In genomic region chr2:27932396-27932795, GRCh38 we compare ENCODE assay signal across 11 cellular contexts. TPM values are rescaled to one million over a fixed set of nuclear protein-coding genes. Genes with fewer than 3 reads are reported as not detected.
DNase-seq lines count a peak whose midpoint lies in the region; ATAC-seq and TF ChIP-seq lines count a peak whose summit lies in the region.
"Had no signal": no experiment of that assay in that cellular context is flagged by ENCODE, and none has a peak within 500 bp of the region (broad histone marks: within the 10 kb centered on the region; RNA-seq: fewer than 3 reads in every experiment).

No MANE protein-coding gene starts in this region.

- no peak overlapping the region for H3K4me2 ChIP-seq in GM23248 (ENCODE audit: unreplicated experiment)

- H3K9me2 ChIP-seq in GM23248 (ENCODE audit: insufficient read depth) = no peaks in the 10 kb centered on the region

- no peaks in the 10 kb centered on the region for H3K9me3 ChIP-seq in GM23248 (ENCODE audit: low read depth)
- no peaks in the 10 kb centered on the region for H3K9me3 ChIP-seq in RWPE2 (ENCODE audit: severe bottlenecking)
- H3K9me3 ChIP-seq: stomach had no signal

- H3K4me1 ChIP-seq in GM23248 (ENCODE audit: insufficient read depth) (peaks cover 11% of the 10 kb centered on the region; the same call in 1 of the 2 replicates), RWPE2 (ENCODE audit: insufficient read depth, poor library complexity, severe bottlenecking) (peaks cover 33% of the 10 kb centered on the region)

- H3K27ac ChIP-seq in GM23248 = no peak overlapping the region
- peak overlapping the region; percentile 97 for H3K27ac ChIP-seq in RWPE2 (ENCODE audit: poor library complexity, severe bottlenecking)

- no peak overlapping the region for H2AFZ ChIP-seq in GM23248

- DNase-seq in GM23248 (peak; percentile 57), RWPE2 (ENCODE audit: low spot score) (no peak), fibroblast of pulmonary artery (ENCODE audit: low read depth) (peak; percentile 57), omental fat pad (ENCODE audit: low spot score) (no peak), NCI-H2081 (lab: John Stamatoyannopoulos, UW) (no peak)
- DNase-seq in activated T-cell treated with anti-CD3 and anti-CD28 coated beads, Interleukin-2, amount 50 U/mL, for 48 hours = no peak
- DNase-seq: activated naive CD4-positive, alpha-beta T cell treated with anti-CD3 and anti-CD28 coated beads, Interleukin-2, amount 10 ng/mL, durations not matched to agents 7 days and 5 days; NCI-H146; stomach had no signal

- H3K4me3 ChIP-seq in GM23248 = no peak overlapping the region
- H3K4me3 ChIP-seq in RWPE2 (ENCODE audit: severe bottlenecking) = no peak overlapping the region
- no peak overlapping the region for H3K4me3 ChIP-seq in fibroblast of pulmonary artery (replicated peaks; ENCODE audit: low read depth, low read length)
- H3K4me3 ChIP-seq: stomach had no signal

- 76 to 91% methylated on average over 2 of the region's 2 CpGs for WGBS in GM23248 (ENCODE audit: low coverage in 1 of 2, low lambda C conversion rate in 2 of 2, missing lambda C conversion rate in 2 of 2), 2 experiments

- no peaks in the 10 kb centered on the region for H3K79me2 ChIP-seq in GM23248 (ENCODE audit: insufficient read depth)

- H3K27me3 ChIP-seq in GM23248 (replicated peaks; ENCODE audit: insufficient read depth) = no peaks in the 10 kb centered on the region
- H3K27me3 ChIP-seq in RWPE2 (ENCODE audit: insufficient read depth, poor library complexity, severe bottlenecking) = no peaks in the 10 kb centered on the region
- H3K27me3 ChIP-seq: stomach had no signal

- ATAC-seq in RWPE2 (ENCODE audit: low read depth) (peak; percentile 99), omental fat pad (ENCODE audit: low FRiP score) (peak; percentile 88), HG02798 (IDR thresholded peaks at IDR 0.05; ENCODE audit: poor library complexity, unreplicated experiment) (no peak), GM18858 (IDR thresholded peaks at IDR 0.05; ENCODE audit: unreplicated experiment) (no peak)

- H4K20me1 ChIP-seq in GM23248 (ENCODE audit: insufficient read depth) = no peaks in the 10 kb centered on the region

- H3K9ac ChIP-seq in GM23248 = no peak overlapping the region

- in situ Hi-C loops in GM23248 (cut with MboI) = no loop called here

- no peaks in the 10 kb centered on the region for H3F3A ChIP-seq in GM23248 (ENCODE audit: insufficient read depth)

- H3K36me3 ChIP-seq in GM23248 (ENCODE audit: low read depth) = 0 out of 2 replicates have a peak, but pooled peaks cover 5% of the 10 kb centered on the region
- H3K36me3 ChIP-seq in RWPE2 (ENCODE audit: low read depth) = no peaks in the 10 kb centered on the region; the same call in 1 of the 2 replicates
- H3K36me3 ChIP-seq: stomach had no signal

- TF ChIP-seq CTCF in RWPE2 (IDR thresholded peaks at IDR 0.05; ENCODE audit: poor library complexity, severe bottlenecking) (no peak), fibroblast of pulmonary artery (IDR thresholded peaks at IDR 0.05; ENCODE audit: low read length, missing control alignments) (no peak), omental fat pad (IDR thresholded peaks at IDR 0.05) (no peak)

RNA-seq across cellular contexts. Expression of gene BABAM2, which starts 41.9 kb away (rescaled TPM):
- 22.8 and 35.2 TPM in 2 replicates for total RNA-seq in GM23248 (2014; rRNA removed; shearing (Covaris generic))
- polyA plus RNA-seq in GM23248 (2016; fragmentation: Nextera tagmentation; extraction: Ambion mirVana) = 45.6 and 46.1 TPM in 2 replicates
- 10 to 100 TPM; 29.2 to 41.0 (median 36.5) TPM for total RNA-seq in omental fat pad

RNA-seq across cellular contexts. Expression of gene RBKS, which starts 42.2 kb away (rescaled TPM):
- 2.8 and 3.0 TPM in 2 replicates for total RNA-seq in GM23248 (2014; rRNA removed; shearing (Covaris generic))
- 3.6 and 4.0 TPM in 2 replicates for polyA plus RNA-seq in GM23248 (2016; fragmentation: Nextera tagmentation; extraction: Ambion mirVana)
- total RNA-seq in omental fat pad = 10 to 100 TPM in 1 of 4 donors, 1 to 10 TPM in 3; 2.1 to 12.3 (median 4.8) TPM

Comparison
In these comparisons a context has a peak if more than half of its experiments do, and no peak if none do; other contexts are left out.
1. DNase-seq: peak in GM23248 (single experiment) and fibroblast of pulmonary artery (single experiment); none in RWPE2 (single experiment), omental fat pad (single experiment), activated T-cell treated with anti-CD3 and anti-CD28 coated beads, Interleukin-2, amount 50 U/mL, for 48 hours (0 of 2) and NCI-H2081 (0 of 2).
2. ATAC-seq: peak in RWPE2 (single experiment) and omental fat pad (single experiment); none in HG02798 (single experiment) and GM18858 (single experiment).